15 cellular contexts compared by ENCODE assay signal in the genomic region with DNA sequence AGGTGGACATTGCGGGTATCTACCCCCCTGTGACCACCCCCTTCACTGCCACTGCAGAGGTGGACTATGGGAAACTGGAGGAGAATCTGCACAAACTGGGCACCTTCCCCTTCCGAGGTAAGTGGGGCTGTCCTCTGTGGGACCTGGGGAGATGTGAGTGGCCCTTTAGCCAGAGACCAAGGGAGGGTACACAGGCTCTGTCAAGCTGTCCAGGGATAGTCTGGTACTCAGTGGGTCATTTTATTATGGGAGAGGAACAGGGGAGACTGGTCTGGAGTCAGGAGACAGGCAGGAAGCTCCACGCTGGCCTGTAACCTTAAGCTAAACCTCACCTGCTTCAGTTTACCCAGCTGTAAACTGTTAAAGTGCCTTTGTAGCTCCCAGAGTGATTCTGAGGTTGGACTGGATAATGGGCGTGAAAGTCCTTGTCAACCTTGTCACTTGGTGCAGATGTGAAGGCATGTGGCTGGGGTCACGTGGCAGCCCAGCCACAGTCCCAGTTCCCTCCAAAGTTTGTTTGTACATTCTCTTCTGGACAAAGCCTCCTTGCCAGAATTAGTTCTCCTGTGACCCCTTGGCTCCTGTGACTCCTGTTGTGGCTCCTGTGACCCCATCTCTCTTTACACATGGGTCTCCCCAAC. TPM values are rescaled to one million over a fixed set of nuclear protein-coding genes. Genes with fewer than 3 reads are reported as not detected.
DNase-seq lines count a peak whose midpoint lies in the region; ATAC-seq and TF ChIP-seq lines count a peak whose summit lies in the region.
"Had no signal": no experiment of that assay in that cellular context is flagged by ENCODE, and none has a peak within 500 bp of the region (broad histone marks: within the 10 kb centered on the region; RNA-seq: fewer than 3 reads in every experiment).

No MANE protein-coding gene starts in this region.

- no peak overlapping the region for H3K4me3 ChIP-seq in MM.1S (ENCODE audit: low read length)
- H3K4me3 ChIP-seq: HAP-1 had no signal

- ATAC-seq in left lobe of liver = peak; percentile 61
- ATAC-seq: effector memory CD8-positive, alpha-beta T cell; T-cell had no signal

- H3K9ac ChIP-seq in MM.1S (ENCODE audit: low read length) = no peak overlapping the region

- peak; percentile 8 to 13 for DNase-seq in SHP77 (lab: John Stamatoyannopoulos, UW)
- no peak for DNase-seq in SHP77 treated with DMSO at 0.1 percent for 48 hours (lab: John Stamatoyannopoulos, UW)
- no peak for DNase-seq in caudate nucleus (lab: John Stamatoyannopoulos, UW)
- peak; percentile 86 for DNase-seq in left lobe of liver (ENCODE audit: low spot score)
- no peak for DNase-seq in MM.1S
- no peak for DNase-seq in activated effector memory CD4-positive, alpha-beta T cell treated with anti-CD3 and anti-CD28 coated beads, Interleukin-2, amount 50 U/mL, for 16 hours
- no peak for DNase-seq in hypothalamus (lab: John Stamatoyannopoulos, UW)
- DNase-seq: activated CD4-positive, CD25-positive, alpha-beta regulatory T cell; activated naive CD4-positive, alpha-beta T cell; CD4-positive, CD25-positive, alpha-beta regulatory T cell; effector memory CD8-positive, alpha-beta T cell; KBM-7; T-cell had no signal

- H3K9me2 ChIP-seq in MM.1S (replicated peaks; ENCODE audit: insufficient read depth, low read length) = no peaks in the 10 kb centered on the region

- peak overlapping the region; percentile 59 for H3K27ac ChIP-seq in caudate nucleus (ENCODE audit: low read depth, low read length)
- peak overlapping the region; percentile 23 for H3K27ac ChIP-seq in temporal lobe (ENCODE audit: low read depth, low read length)
- H3K27ac ChIP-seq in MM.1S (ENCODE audit: low read length) = no peak overlapping the region

- H3K4me2 ChIP-seq in MM.1S (ENCODE audit: low read depth, low read length) = no peak overlapping the region

- no peak overlapping the region for H2AFZ ChIP-seq in MM.1S (ENCODE audit: low read length)

- no peaks in the 10 kb centered on the region for H3F3A ChIP-seq in MM.1S (ENCODE audit: insufficient read depth, low read length)

- no peak for TF ChIP-seq CTCF in MM.1S (IDR thresholded peaks at IDR 0.05; ENCODE audit: low read length)

- no peaks in the 10 kb centered on the region for H3K79me2 ChIP-seq in MM.1S (ENCODE audit: low read length)

- no peaks in the 10 kb centered on the region for H3K36me3 ChIP-seq in MM.1S (replicated peaks; ENCODE audit: insufficient read depth, low read length)
- H3K36me3 ChIP-seq: HAP-1 had no signal

- no peaks in the 10 kb centered on the region for H3K9me3 ChIP-seq in MM.1S (replicated peaks; ENCODE audit: insufficient read depth, low read length)
- H3K9me3 ChIP-seq: HAP-1 had no signal

- no peaks in the 10 kb centered on the region for H3K27me3 ChIP-seq in MM.1S (replicated peaks; ENCODE audit: insufficient read depth, low read length)

- H3K4me1 ChIP-seq in MM.1S (ENCODE audit: low read length) = no peaks in the 10 kb centered on the region
- H3K4me1 ChIP-seq: HAP-1 had no signal

- no peaks in the 10 kb centered on the region for H4K20me1 ChIP-seq in MM.1S (ENCODE audit: insufficient read depth, low read length)

RNA-seq across cellular contexts. Expression of gene HOGA1, which starts 0.7 kb away (rescaled TPM):
- total RNA-seq in left lobe of liver (66.2 TPM), temporal lobe (0.25 TPM)
- total RNA-seq: CD4-positive, CD25-positive, alpha-beta regulatory T cell had no signal

RNA-seq across cellular contexts. Expression of gene C10orf62, which starts 4.6 kb away (rescaled TPM):
- 3.7 TPM for total RNA-seq in left lobe of liver
- not detected for total RNA-seq in temporal lobe
- total RNA-seq: CD4-positive, CD25-positive, alpha-beta regulatory T cell; T-cell had no signal

RNA-seq across cellular contexts. Expression of gene ANKRD2, which starts 12.3 kb away (rescaled TPM):
- total RNA-seq in left lobe of liver (not detected), temporal lobe (not detected)
- total RNA-seq: CD4-positive, CD25-positive, alpha-beta regulatory T cell had no signal

RNA-seq across cellular contexts. Expression of gene MORN4, which starts 48.4 kb away (rescaled TPM):
- total RNA-seq in left lobe of liver = 0.81 TPM
- 28.3 TPM for total RNA-seq in temporal lobe

RNA-seq across cellular contexts. Expression of gene PI4K2A, which starts 55.6 kb away (rescaled TPM):
- total RNA-seq in left lobe of liver = 5.6 TPM
- 7.9 TPM for total RNA-seq in temporal lobe

Comparison
In these comparisons a context has a peak if more than half of its experiments do, and no peak if none do; other contexts are left out.
1. DNase-seq: peak in SHP77 (2 of 2) and left lobe of liver (single experiment); none in SHP77 treated with DMSO at 0.1 percent for 48 hours (single experiment), caudate nucleus (0 of 61), MM.1S (single experiment), activated effector memory CD4-positive, alpha-beta T cell treated with anti-CD3 and anti-CD28 coated beads, Interleukin-2, amount 50 U/mL, for 16 hours (single experiment) and hypothalamus (0 of 51).
2. RNA of gene HOGA1, which starts 0.7 kb away (total RNA-seq): 66.2 TPM in left lobe of liver (single experiment); 0.25 TPM in temporal lobe (single experiment); every median in the first group is over 10 times any median in the second.